In the genomic region with DNA sequence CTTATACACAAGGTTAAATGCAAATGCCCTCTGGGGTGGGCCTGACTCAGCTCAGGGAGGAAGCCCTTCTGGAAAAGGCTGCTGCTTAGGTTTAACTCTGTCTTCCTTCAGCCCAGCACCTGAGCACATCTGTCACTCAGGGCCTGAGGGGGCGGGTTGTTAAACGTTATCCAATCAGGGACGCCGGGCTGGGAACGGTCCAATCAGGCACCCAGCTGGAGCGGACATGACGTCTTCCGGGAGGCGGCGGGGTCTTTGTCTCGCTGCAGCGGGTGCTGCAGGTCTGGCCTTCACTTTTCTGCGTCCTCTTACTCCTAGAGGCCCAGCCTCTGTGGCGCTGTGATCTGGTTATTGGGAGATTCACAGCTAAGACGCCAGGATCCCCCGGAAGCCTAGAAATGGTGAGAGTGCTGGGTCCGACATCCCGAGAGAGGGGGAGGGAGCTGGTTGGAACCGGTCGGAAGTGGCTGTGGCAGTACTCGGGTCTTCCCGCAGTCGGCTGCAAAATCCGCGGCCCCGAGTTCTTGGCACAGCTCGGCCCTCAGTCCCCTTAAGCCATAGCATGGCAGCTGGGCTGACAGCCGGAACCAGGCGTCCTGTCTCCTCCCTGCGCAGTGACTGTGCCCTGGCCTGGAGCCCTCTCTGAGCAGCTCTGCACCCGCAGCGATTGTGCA, we compare ENCODE assay signal across 8 cellular contexts. TPM values are rescaled to one million over a fixed set of nuclear protein-coding genes. Genes with fewer than 3 reads are reported as not detected.
A peak's percentile ranks its signal among the peaks of the same experiment; 100 is the strongest.
DNase-seq lines count a peak whose midpoint lies in the region; ATAC-seq lines count a peak whose summit lies in the region.

A gene (plus strand): TSS at position 258 of the 674 bp plus-strand sequence. CDS start 141 bp downstream, at position 399.

- H3K4me3 ChIP-seq in GM08714 (ENCODE audit: low read length) (peak within 1 kb of the TSS; percentile 94), SK-N-MC (peak within 1 kb of the TSS; percentile 90)

- H3K27me3 Mint-ChIP-seq in activated naive CD4-positive, alpha-beta T cell treated with anti-CD3 and anti-CD28 coated beads, Interleukin-2, amount 50 U/mL, for 24 hours, result no peaks in the 10 kb centered on the region

- DNase-seq in NCI-H1048 (lab: John Stamatoyannopoulos, UW) (peak; percentile 93), SK-N-MC (ENCODE audit: low read depth, low spot score) (peak; percentile 59), glomerular endothelial cell (ENCODE audit: extremely low read depth, low read depth, low spot score) (peak; percentile 84), nucleus accumbens (lab: John Stamatoyannopoulos, UW) (peak; percentile 66 to 98 (median 94)), superior temporal gyrus (ENCODE audit: extremely low spot score) (peak; percentile 98)

- peak; percentile 100 for ATAC-seq in HG02588 (IDR thresholded peaks at IDR 0.05; ENCODE audit: unreplicated experiment)

- peaks cover 10% of the 10 kb centered on the region for H3K36me3 Mint-ChIP-seq in activated naive CD4-positive, alpha-beta T cell treated with anti-CD3 and anti-CD28 coated beads, Interleukin-2, amount 50 U/mL, for 24 hours

- H3K9ac ChIP-seq in SK-N-MC (ENCODE audit: insufficient read length), result peak within 1 kb of the TSS; percentile 92

- peak within 1 kb of the TSS; percentile 97 for H3K4me3 Mint-ChIP-seq in activated naive CD4-positive, alpha-beta T cell treated with anti-CD3 and anti-CD28 coated beads, Interleukin-2, amount 50 U/mL, for 24 hours

- H3K9me3 ChIP-seq in SK-N-MC (ENCODE audit: low read depth, low read length), result no peaks in the 10 kb centered on the region

- H3K4me1 Mint-ChIP-seq in activated naive CD4-positive, alpha-beta T cell treated with anti-CD3 and anti-CD28 coated beads, Interleukin-2, amount 50 U/mL, for 24 hours, result peaks cover 35% of the 10 kb centered on the region

- peak within 1 kb of the TSS; percentile 65; the same call in 1 of the 2 replicates for H3K27ac ChIP-seq in SK-N-MC

- peaks cover 30% of the 10 kb centered on the region for H3K36me3 ChIP-seq in SK-N-MC (ENCODE audit: insufficient read depth, low read length)

- no peaks in the 10 kb centered on the region for H3K9me3 Mint-ChIP-seq in activated naive CD4-positive, alpha-beta T cell treated with anti-CD3 and anti-CD28 coated beads, Interleukin-2, amount 50 U/mL, for 24 hours

- H3K27ac Mint-ChIP-seq in activated naive CD4-positive, alpha-beta T cell treated with anti-CD3 and anti-CD28 coated beads, Interleukin-2, amount 50 U/mL, for 24 hours, result peak within 1 kb of the TSS; percentile 94

RNA-seq across cellular contexts. Expression of the gene that starts here (rescaled TPM):
- total RNA-seq in glomerular endothelial cell, result 4.3 and 4.8 TPM in 2 replicates

Comparison
In these comparisons a context has a peak if more than half of its experiments do, and no peak if none do; other contexts are left out.
1. Peak in every context shown above with its lines: DNase-seq, ATAC-seq, H3K4me3 ChIP-seq and H3K27ac ChIP-seq.